ENCODE assay signal across 10 cellular contexts in the genomic region with DNA sequence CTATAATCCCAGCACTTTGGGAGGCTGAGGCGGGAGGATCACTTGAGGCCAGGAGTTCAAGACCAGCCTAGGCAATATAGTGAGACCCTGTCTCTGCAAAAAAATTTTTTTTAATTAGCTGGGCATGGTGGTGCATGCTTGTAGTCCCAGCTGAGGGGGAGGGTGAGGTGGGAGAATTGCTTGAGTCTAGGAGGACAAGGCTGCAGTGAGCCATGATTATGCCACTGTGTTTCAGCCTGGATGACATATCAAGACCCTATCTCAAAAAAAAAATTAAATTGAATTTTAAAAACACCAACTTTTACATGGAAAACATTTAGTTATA. TPM values are rescaled to one million over a fixed set of nuclear protein-coding genes. Genes with fewer than 3 reads are reported as not detected.
A peak's percentile ranks its signal among the peaks of the same experiment; 100 is the strongest.
DNase-seq lines count a peak whose midpoint lies in the region; ATAC-seq and TF ChIP-seq lines count a peak whose summit lies in the region.
"Not testable (repeated sequence)": the region's sequence is repeated elsewhere in the genome, so short reads cannot be mapped to it uniquely, and the experiment has no call there.
"Had no signal": no experiment of that assay in that cellular context is flagged by ENCODE, and none has a peak within 500 bp of the region (broad histone marks: within the 10 kb centered on the region; RNA-seq: fewer than 3 reads in every experiment).

No MANE protein-coding gene starts in this region.

- H3K4me3 ChIP-seq in ACC112 (ENCODE audit: low read depth, low read length) (peak overlapping the region; percentile 72), mononuclear cell (ENCODE audit: low read length) (peak overlapping the region; percentile 73)
- not testable (repeated sequence) for H3K4me3 ChIP-seq in PC-9
- H3K4me3 ChIP-seq in effector memory CD4-positive, alpha-beta T cell (ENCODE audit: insufficient read depth, low read depth, low read length, poor library complexity, severe bottlenecking) = peak overlapping the region; percentile 58

- not testable (repeated sequence) for H3K36me3 Mint-ChIP-seq in activated T-cell treated with anti-CD3 and anti-CD28 coated beads, Interleukin-2, amount 50 U/mL, for 4 hours (ENCODE audit: insufficient read depth); stimulated activated effector memory CD8-positive, alpha-beta T cell treated with anti-CD3 and anti-CD28 coated beads, Interleukin-12 subunit alpha, Interleukin-12 subunit beta, amount 100 ng/mL, for 72 hours

- not testable (repeated sequence) for H3K36me3 ChIP-seq in ACC112 (ENCODE audit: insufficient read depth, low read length); PC-9 (ENCODE audit: low read depth); effector memory CD4-positive, alpha-beta T cell (ENCODE audit: control insufficient read depth, insufficient read depth, low read length)

- H3K27me3 Mint-ChIP-seq in activated T-cell treated with anti-CD3 and anti-CD28 coated beads, Interleukin-2, amount 50 U/mL, for 4 hours (ENCODE audit: low read depth) = not testable (repeated sequence)

- not testable (repeated sequence) for H4K20me1 ChIP-seq in PC-9 (ENCODE audit: insufficient read depth)

- CTCF ChIA-PET in PC-9 (lab: Charles Lee) = interaction anchor here (0.6 kb wide), 1 partner anchor 158 kb away, joined by 4 read pairs; no protein-coding TSS in a partner anchor

- not testable (repeated sequence) for H3K9me2 ChIP-seq in PC-9 (ENCODE audit: insufficient read depth)

- not testable (repeated sequence) for H3K9me3 ChIP-seq in PC-9 (ENCODE audit: insufficient read depth, low read depth); effector memory CD4-positive, alpha-beta T cell (ENCODE audit: control insufficient read depth, low read length); mononuclear cell (ENCODE audit: low read depth, low read length)

- not testable (repeated sequence) for BruUV-seq in PC-9 (replicated peaks; lab: Mats Ljungman, UMichigan)

- intact Hi-C loops in PC-9 (cut with micrococcal nuclease; ENCODE audit: unreplicated experiment) = not testable (repeated sequence)

- ATAC-seq in GM19438 (IDR thresholded peaks at IDR 0.05; ENCODE audit: low read depth, unreplicated experiment) (peak; percentile 9), HG03108 (IDR thresholded peaks at IDR 0.05; ENCODE audit: unreplicated experiment) (peak; percentile 8)
- ATAC-seq in activated T-cell treated with anti-CD3 and anti-CD28 coated beads, Interleukin-2, amount 50 U/mL, for 4 hours = not testable (repeated sequence)
- ATAC-seq in stimulated activated effector memory CD8-positive, alpha-beta T cell treated with anti-CD3 and anti-CD28 coated beads, Interleukin-12 subunit alpha, Interleukin-12 subunit beta, amount 100 ng/mL, for 72 hours = peak; percentile 23

- H3K27me3 ChIP-seq in ACC112 (ENCODE audit: insufficient read depth, low read length); PC-9 (ENCODE audit: insufficient read depth, low read depth); effector memory CD4-positive, alpha-beta T cell (replicated peaks; ENCODE audit: control insufficient read depth, insufficient read depth, low read length, poor library complexity, severe bottlenecking); mononuclear cell (ENCODE audit: insufficient read depth, low read length): not testable (repeated sequence)

- peak overlapping the region; percentile 95 for H3K27ac Mint-ChIP-seq in stimulated activated effector memory CD8-positive, alpha-beta T cell treated with anti-CD3 and anti-CD28 coated beads, Interleukin-12 subunit alpha, Interleukin-12 subunit beta, amount 100 ng/mL, for 72 hours

- H3K79me2 ChIP-seq in ACC112 (ENCODE audit: control insufficient read depth, insufficient read depth, low read length, unreplicated experiment); PC-9 (ENCODE audit: low read depth): not testable (repeated sequence)

- peaks cover 13% of the 10 kb centered on the region for H3K4me1 ChIP-seq in ACC112 (ENCODE audit: control insufficient read depth, insufficient read depth, low read length, unreplicated experiment)
- 0 out of 2 replicates have a peak, but pooled peaks cover 18% of the 10 kb centered on the region for H3K4me1 ChIP-seq in PC-9 (replicated peaks; ENCODE audit: insufficient read depth)
- H3K4me1 ChIP-seq in effector memory CD4-positive, alpha-beta T cell (ENCODE audit: control insufficient read depth, insufficient read depth, low read length, poor library complexity, severe bottlenecking) = peaks cover 24% of the 10 kb centered on the region
- H3K4me1 ChIP-seq in mononuclear cell (ENCODE audit: insufficient read depth, low read length) = peaks cover 33% of the 10 kb centered on the region

- not testable (repeated sequence) for TF ChIP-seq CTCF in PC-9 (conservative IDR thresholded peaks at IDR 0.05)

- peak overlapping the region; percentile 84; the same call in 1 of the 2 replicates for H3K27ac ChIP-seq in ACC112 (ENCODE audit: low read depth, low read length)
- not testable (repeated sequence) for H3K27ac ChIP-seq in PC-9
- H3K27ac ChIP-seq in effector memory CD4-positive, alpha-beta T cell (ENCODE audit: insufficient read depth, low read length, poor library complexity, severe bottlenecking) = peak overlapping the region; percentile 53

- H3K4me2 ChIP-seq in PC-9 = 0 out of 2 replicates have a peak overlapping the region, but pooled peaks have one; percentile 37

- H3K9me3 Mint-ChIP-seq in activated T-cell treated with anti-CD3 and anti-CD28 coated beads, Interleukin-2, amount 50 U/mL, for 4 hours; stimulated activated effector memory CD8-positive, alpha-beta T cell treated with anti-CD3 and anti-CD28 coated beads, Interleukin-12 subunit alpha, Interleukin-12 subunit beta, amount 100 ng/mL, for 72 hours: not testable (repeated sequence)

- H3K4me3 Mint-ChIP-seq in activated T-cell treated with anti-CD3 and anti-CD28 coated beads, Interleukin-2, amount 50 U/mL, for 4 hours = peak overlapping the region; percentile 97
- peak overlapping the region; percentile 83 for H3K4me3 Mint-ChIP-seq in stimulated activated effector memory CD8-positive, alpha-beta T cell treated with anti-CD3 and anti-CD28 coated beads, Interleukin-12 subunit alpha, Interleukin-12 subunit beta, amount 100 ng/mL, for 72 hours

- DNase-seq in PC-9; activated T-cell treated with anti-CD3 and anti-CD28 coated beads, Interleukin-2, amount 50 U/mL, for 4 hours; effector memory CD4-positive, alpha-beta T cell; stimulated activated effector memory CD8-positive, alpha-beta T cell treated with anti-CD3 and anti-CD28 coated beads, Interleukin-12 subunit alpha, Interleukin-12 subunit beta, amount 100 ng/mL, for 72 hours (ENCODE audit: low spot score in 2 of 2): not testable (repeated sequence)

- H2AFZ ChIP-seq in ACC112 (ENCODE audit: low read length, unreplicated experiment) = peak overlapping the region; percentile 58
- peak overlapping the region; percentile 64 for H2AFZ ChIP-seq in PC-9

- POLR2A ChIA-PET in PC-9 (lab: Charles Lee; ENCODE audit: unreplicated experiment) = interaction anchor here (0.6 kb wide), 1 partner anchor 69 kb away, joined by 3 read pairs; a partner anchor contains a TSS

- peaks cover 43% of the 10 kb centered on the region for H3K4me1 Mint-ChIP-seq in activated T-cell treated with anti-CD3 and anti-CD28 coated beads, Interleukin-2, amount 50 U/mL, for 4 hours (ENCODE audit: low read depth)
- H3K4me1 Mint-ChIP-seq in stimulated activated effector memory CD8-positive, alpha-beta T cell treated with anti-CD3 and anti-CD28 coated beads, Interleukin-12 subunit alpha, Interleukin-12 subunit beta, amount 100 ng/mL, for 72 hours = peaks cover 50% of the 10 kb centered on the region

- not testable (repeated sequence) for H3F3A ChIP-seq in PC-9 (ENCODE audit: insufficient read depth, low read depth)

RNA-seq across cellular contexts. Expression of a gene that starts 0.4 kb away (rescaled TPM):
- 6.3 and 7.2 TPM in 2 replicates for total RNA-seq in PC-9 (2021)
- total RNA-seq in activated T-cell treated with anti-CD3 and anti-CD28 coated beads, Interleukin-2, amount 50 U/mL, for 4 hours = 10 to 100 TPM; 37.3 to 41.2 (median 37.4) TPM
- 1,898 TPM for total RNA-seq in mononuclear cell

RNA-seq across cellular contexts. Expression of a gene that starts 42.1 kb away (rescaled TPM):
- total RNA-seq in PC-9 (2021) = 4.7 and 4.9 TPM in 2 replicates
- 1 to 10 TPM in 1 of 3 donors, under 1 TPM in 2; 0.38 to 1.1 (median 0.81) TPM for total RNA-seq in activated T-cell treated with anti-CD3 and anti-CD28 coated beads, Interleukin-2, amount 50 U/mL, for 4 hours
- total RNA-seq in mononuclear cell = 8.1 TPM

RNA-seq across cellular contexts. Expression of a gene that starts 45.2 kb away (rescaled TPM):
- total RNA-seq in PC-9 (2021) (not detected in 2 replicates), mononuclear cell (3.3 TPM)
- total RNA-seq in activated T-cell treated with anti-CD3 and anti-CD28 coated beads, Interleukin-2, amount 50 U/mL, for 4 hours = under 1 TPM in 1 of 3 donors, not detected in 2; 0.16 TPM
- total RNA-seq: A172, Right ventricle myocardium superior had no signal

Comparison
In these comparisons a context has a peak if more than half of its experiments do, and no peak if none do; other contexts are left out.
1. RNA of a gene that starts 0.4 kb away (total RNA-seq): 1,898 TPM in mononuclear cell (single experiment); 37.3 to 41.2 TPM in activated T-cell treated with anti-CD3 and anti-CD28 coated beads, Interleukin-2, amount 50 U/mL, for 4 hours and 6.3 to 7.2 TPM in PC-9; every median in the first group is over 10 times any median in the second.